Comparison of ENCODE assay signal across 8 cellular contexts in genomic region chr20:46307139-46307998, GRCh38. TPM values are rescaled to one million over a fixed set of nuclear protein-coding genes. Genes with fewer than 3 reads are reported as not detected.
DNase-seq lines count a peak whose midpoint lies in the region; ATAC-seq and TF ChIP-seq lines count a peak whose summit lies in the region.

No MANE protein-coding gene starts in this region.

- H3K9me3 ChIP-seq in HUES6 (ENCODE audit: control insufficient read depth, insufficient read depth, low read depth, low read length) (no peaks in the 10 kb centered on the region), parathyroid adenoma (ENCODE audit: control insufficient read depth, low read length) (no peaks in the 10 kb centered on the region), upper lobe of left lung (no peaks in the 10 kb centered on the region)

- no peaks in the 10 kb centered on the region for H3K79me2 ChIP-seq in parathyroid adenoma

- DNase-seq in RWPE1 (ENCODE audit: low spot score) (peak; percentile 87), activated gamma-delta T cell (lab: John Stamatoyannopoulos, UW) (peak; percentile 32), globus pallidus (ENCODE audit: low spot score) (peak; percentile 24), upper lobe of left lung (peak; percentile 59 to 83)

- H3K27me3 ChIP-seq in HUES6 (ENCODE audit: control insufficient read depth, insufficient read depth, low read length) (peaks cover 99% of the 10 kb centered on the region), parathyroid adenoma (ENCODE audit: control insufficient read depth, insufficient read depth, low read length) (peaks cover 3% of the 10 kb centered on the region), upper lobe of left lung (peaks cover 2 to 43% (median 27%) of the 10 kb centered on the region in 4 donors)

- 4 to 20% methylated on average over 1 to 38 of the region's 90 CpGs for WGBS in upper lobe of left lung, 2 donors

- POLR2A ChIA-PET in RWPE1 (lab: Yijun Ruan, JAX; ENCODE audit: low non-redundant PET): interaction anchor here (0.7 kb wide), 1 partner anchor 32 kb away, joined by 3 read pairs; no protein-coding TSS in a partner anchor

- no peak overlapping the region for H3K9ac ChIP-seq in HUES6 (ENCODE audit: low read length)
- H3K9ac ChIP-seq in parathyroid adenoma: no peak overlapping the region

- H3K4me1 ChIP-seq in HUES6 (ENCODE audit: control insufficient read depth, insufficient read depth, low read length) (peaks cover 4% of the 10 kb centered on the region; the same call in 1 of the 2 replicates), parathyroid adenoma (no peaks in the 10 kb centered on the region), upper lobe of left lung (peaks cover 19 to 28% (median 20%) of the 10 kb centered on the region in 4 donors)

- H3K36me3 ChIP-seq in HUES6 (ENCODE audit: control insufficient read depth, insufficient read depth, low read length): no peaks in the 10 kb centered on the region
- no peaks in the 10 kb centered on the region for H3K36me3 ChIP-seq in parathyroid adenoma (ENCODE audit: control insufficient read depth, insufficient read depth, low read length)
- H3K36me3 ChIP-seq in upper lobe of left lung: no peaks in the 10 kb centered on the region

- no peak for TF ChIP-seq EP300 in upper lobe of left lung (IDR thresholded peaks at IDR 0.05)

- H3K4me2 ChIP-seq in parathyroid adenoma (ENCODE audit: low read length): peak overlapping the region; percentile 15

- CTCF ChIA-PET in RWPE1 (lab: Yijun Ruan, JAX): interaction anchor here (0.6 to 6.1 kb wide), 43 partner anchors 8 to 607 kb away, joined by 3 to 93 read pairs (median 4); partner anchors contain the start of gene ELMO2

- peak overlapping the region; percentile 54 for H2AFZ ChIP-seq in parathyroid adenoma

- H3K4me3 ChIP-seq in HUES6 (ENCODE audit: low read depth, low read length) (peak overlapping the region; percentile 59), parathyroid adenoma (ENCODE audit: low read depth, low read length) (peak overlapping the region; percentile 6), upper lobe of left lung (peak overlapping the region; percentile 3 to 54 (median 44))

- ATAC-seq in upper lobe of left lung (ENCODE audit: low FRiP score in 2 of 2) (peak; percentile 75 to 77), HG02970 (IDR thresholded peaks at IDR 0.05; ENCODE audit: low FRiP score, unreplicated experiment) (no peak)

- H3K27ac ChIP-seq in HUES6 (ENCODE audit: low read depth, low read length) (no peak overlapping the region), RWPE1 (no peak overlapping the region), parathyroid adenoma (no peak overlapping the region), upper lobe of left lung (no peak overlapping the region)

- no peak for TF ChIP-seq POLR2A in upper lobe of left lung (IDR thresholded peaks at IDR 0.05)

- TF ChIP-seq CTCF in GM12872 (IDR thresholded peaks at IDR 0.05; ENCODE audit: insufficient read depth, low read depth, low read length) (peak; percentile 94), RWPE1 (conservative IDR thresholded peaks at IDR 0.05; ENCODE audit: low read depth) (peak; percentile 95), parathyroid adenoma (IDR thresholded peaks at IDR 0.05) (peak; percentile 78), upper lobe of left lung (IDR thresholded peaks at IDR 0.05) (peak; percentile 65 to 82 (median 80))

RNA-seq across cellular contexts. Expression of gene CDH22, which starts 0.9 kb away (rescaled TPM):
- total RNA-seq in upper lobe of left lung: under 1 TPM in 4 of 6 donors, not detected in 2; 0.10 to 0.40 (median 0.24) TPM

Comparison
In these comparisons a context has a peak if more than half of its experiments do, and no peak if none do; other contexts are left out.
1. H3K4me3 ChIP-seq: peak in every context shown above with its lines; median percentile 59 in HUES6; 44 in upper lobe of left lung; 6 in parathyroid adenoma.
2. DNase-seq: peak in every context shown above with its lines; median percentile 87 in RWPE1; 71 in upper lobe of left lung; 32 in activated gamma-delta T cell; 24 in globus pallidus.